8 cellular contexts compared by ENCODE assay signal in the genomic region with DNA sequence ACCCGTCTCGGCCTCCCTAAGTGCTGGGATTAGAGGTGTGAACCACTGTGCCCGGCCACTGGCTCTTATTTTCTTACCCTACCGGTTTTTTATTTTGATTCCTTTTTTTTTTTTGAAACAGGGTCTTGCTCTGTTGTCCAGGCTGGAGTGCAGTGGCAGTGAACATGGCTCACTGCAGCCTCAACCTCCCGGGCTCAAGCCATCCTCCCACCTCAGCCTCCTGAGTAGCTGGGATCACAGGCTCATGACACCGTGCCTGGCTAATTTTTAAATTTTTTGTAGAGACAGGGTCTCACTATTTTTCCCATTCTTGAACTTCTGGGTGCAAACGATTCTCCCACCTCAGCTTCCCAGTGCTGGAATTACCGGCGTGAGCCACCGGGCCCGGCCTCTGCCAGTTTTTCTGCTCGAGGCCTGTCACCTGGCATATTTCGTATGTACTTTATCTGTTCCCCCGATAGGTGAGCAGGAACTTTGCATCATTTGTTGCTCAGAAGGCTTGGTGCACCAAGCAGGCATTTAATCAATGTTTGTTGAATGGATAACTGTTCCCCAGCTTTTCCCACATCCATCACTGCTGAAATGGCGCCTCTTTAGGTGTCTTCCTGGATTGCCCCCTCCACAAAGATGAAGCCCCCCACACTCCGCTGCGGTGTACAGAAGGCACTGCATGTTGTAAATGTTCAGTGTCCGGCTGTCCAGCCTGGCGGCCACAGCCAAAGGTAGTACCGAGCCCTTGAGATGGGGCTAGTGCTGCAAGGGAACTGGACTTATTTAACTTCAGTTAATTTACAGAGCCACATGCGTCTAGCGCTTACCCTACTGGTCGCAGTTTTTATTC. TPM values are rescaled to one million over a fixed set of nuclear protein-coding genes. Genes with fewer than 3 reads are reported as not detected.
DNase-seq lines count a peak whose midpoint lies in the region; ATAC-seq and TF ChIP-seq lines count a peak whose summit lies in the region.

No MANE protein-coding gene starts in this region.

- no peaks in the 10 kb centered on the region for H3K9me3 Mint-ChIP-seq in activated CD4-positive, alpha-beta memory T cell treated with anti-CD3 and anti-CD28 coated beads, Interleukin-2, amount 10 ng/mL, durations not matched to agents 7 days and 5 days

- H3K27me3 Mint-ChIP-seq in activated CD4-positive, alpha-beta memory T cell treated with anti-CD3 and anti-CD28 coated beads, Interleukin-2, amount 10 ng/mL, durations not matched to agents 7 days and 5 days = no peaks in the 10 kb centered on the region

- TF ChIP-seq CTCF in HCT116 (IDR thresholded peaks at IDR 0.05 in 2 of 3, conservative IDR thresholded peaks at IDR 0.05 in 1 of 3; ENCODE audit: borderline replicate concordance in 1 of 3, insufficient read depth in 1 of 3, low read depth in 2 of 3, low read length in 2 of 3) = no peak

- peaks cover 20% of the 10 kb centered on the region for H3K4me1 Mint-ChIP-seq in activated CD4-positive, alpha-beta memory T cell treated with anti-CD3 and anti-CD28 coated beads, Interleukin-2, amount 10 ng/mL, durations not matched to agents 7 days and 5 days

- DNase-seq in HCT116 (ENCODE audit: low read depth, low spot score) = no peak
- no peak for DNase-seq in activated CD4-positive, alpha-beta memory T cell treated with anti-CD3 and anti-CD28 coated beads, Interleukin-2, amount 10 ng/mL, durations not matched to agents 7 days and 5 days
- peak; percentile 20 for DNase-seq in left ventricle myocardium superior
- no peak for DNase-seq in glomerular visceral epithelial cell (ENCODE audit: extremely low spot score)
- no peak for DNase-seq in amniotic stem cell (lab: John Stamatoyannopoulos, UW)
- no peak for DNase-seq in NCI-H2029 (lab: John Stamatoyannopoulos, UW)

- peak overlapping the region; percentile 95 for H3K4me2 ChIP-seq in HCT116 (ENCODE audit: low read length)
- peak overlapping the region; percentile 96 for H3K4me2 ChIP-seq in skeletal muscle satellite cell (ENCODE audit: low read length)

- H3K36me3 ChIP-seq in HCT116 (ENCODE audit: control insufficient read depth in 1 of 2, insufficient read depth in 2 of 2, low read length in 2 of 2) (peaks cover 0 to 19% of the 10 kb centered on the region in 2 experiments; a peak in 3 of 4 replicates), skeletal muscle satellite cell (ENCODE audit: insufficient read depth, low read length) (peaks cover 23% of the 10 kb centered on the region)

- intact Hi-C loops in HCT116 (cut with micrococcal nuclease) = no loop called here
- intact Hi-C loops in left ventricle myocardium superior (cut with micrococcal nuclease) = no loop called here

- BruUV-seq in HCT116 (replicated peaks; lab: Mats Ljungman, UMichigan) = TSS peak; percentile 96

- no peak for TF ChIP-seq POLR2A in HCT116 (IDR thresholded peaks at IDR 0.05; ENCODE audit: borderline replicate concordance, extremely low read depth, insufficient read depth, insufficient read length)

- peaks cover 2% of the 10 kb centered on the region for H3K36me3 Mint-ChIP-seq in activated CD4-positive, alpha-beta memory T cell treated with anti-CD3 and anti-CD28 coated beads, Interleukin-2, amount 10 ng/mL, durations not matched to agents 7 days and 5 days (ENCODE audit: low read depth)

- ATAC-seq in HCT116 (no peak), left ventricle myocardium superior (no peak), HG03432 (IDR thresholded peaks at IDR 0.05; ENCODE audit: unreplicated experiment) (no peak)

- no peaks in the 10 kb centered on the region for H4K20me1 ChIP-seq in HCT116 (ENCODE audit: insufficient read depth)

- peak overlapping the region; percentile 94 for H3K27ac Mint-ChIP-seq in activated CD4-positive, alpha-beta memory T cell treated with anti-CD3 and anti-CD28 coated beads, Interleukin-2, amount 10 ng/mL, durations not matched to agents 7 days and 5 days

- peak overlapping the region; percentile 45 for H3K27ac ChIP-seq in HCT116 (ENCODE audit: low read depth, low read length)

- H3K27me3 ChIP-seq in HCT116 (ENCODE audit: insufficient read depth, low read length) (no peaks in the 10 kb centered on the region), skeletal muscle satellite cell (ENCODE audit: control insufficient read depth, insufficient read depth, low read length) (no peaks in the 10 kb centered on the region)

- H3K4me3 Mint-ChIP-seq in activated CD4-positive, alpha-beta memory T cell treated with anti-CD3 and anti-CD28 coated beads, Interleukin-2, amount 10 ng/mL, durations not matched to agents 7 days and 5 days = peak overlapping the region; percentile 94

- TF ChIP-seq RAD21 in HCT116 (IDR thresholded peaks at IDR 0.05; ENCODE audit: low read depth) = no peak

- CTCF ChIA-PET in HCT116 (lab: Charles Lee) = no interaction called here
- CTCF ChIA-PET in activated CD4-positive, alpha-beta memory T cell treated with anti-CD3 and anti-CD28 coated beads, Interleukin-2, amount 10 ng/mL, durations not matched to agents 7 days and 5 days (lab: Charles Lee) = interaction anchor here (1.6 kb wide), 1 partner anchor 214 kb away, joined by 4 read pairs; a partner anchor contains a TSS

- RAD21 ChIA-PET in HCT116 (lab: Charles Lee; ENCODE audit: low non-redundant PET in 1 of 2, low total read pairs in 2 of 2, uncharacterized antibody in 2 of 2, unreplicated experiment in 2 of 2) = no interaction called here

- no peaks in the 10 kb centered on the region for H3K9me3 ChIP-seq in HCT116 (ENCODE audit: control insufficient read depth in 1 of 2, insufficient read depth in 1 of 2, low read depth in 1 of 2, low read length in 2 of 2)
- H3K9me3 ChIP-seq in skeletal muscle satellite cell (replicated peaks; ENCODE audit: low read length) = no peaks in the 10 kb centered on the region

- POLR2A ChIA-PET in HCT116 (lab: Charles Lee) = no interaction called here
- POLR2A ChIA-PET in activated CD4-positive, alpha-beta memory T cell treated with anti-CD3 and anti-CD28 coated beads, Interleukin-2, amount 10 ng/mL, durations not matched to agents 7 days and 5 days (lab: Charles Lee) = interaction anchor here (0.9 to 2.3 kb wide), 9 partner anchors 9 to 119 kb away, joined by 3 to 22 read pairs (median 5); a partner anchor contains a TSS

- peaks cover 38% of the 10 kb centered on the region for H3K79me2 ChIP-seq in HCT116 (ENCODE audit: insufficient read depth, low read length)

- H3K4me3 ChIP-seq in HCT116 (replicated peaks in 1 of 2; ENCODE audit: low read depth in 1 of 2, low read length in 2 of 2) (peak overlapping the region; percentile 35 to 91), skeletal muscle satellite cell (ENCODE audit: low read length) (peak overlapping the region; percentile 83)

- H2AFZ ChIP-seq in HCT116 (ENCODE audit: low read depth, low read length, poor library complexity, severe bottlenecking) = peak overlapping the region; percentile 90

- H3K4me1 ChIP-seq in HCT116 (ENCODE audit: control insufficient read depth in 1 of 2, insufficient read depth in 2 of 2, low read length in 2 of 2) (peaks cover 10 to 17% of the 10 kb centered on the region in 2 experiments), skeletal muscle satellite cell (ENCODE audit: control insufficient read depth, insufficient read depth, low read length) (peaks cover 20% of the 10 kb centered on the region)

- peak overlapping the region; percentile 96 for H3K9ac ChIP-seq in HCT116 (ENCODE audit: low read length)
- H3K9ac ChIP-seq in skeletal muscle satellite cell (ENCODE audit: low read depth, low read length) = peak overlapping the region; percentile 92

- no peaks in the 10 kb centered on the region for H3K9me2 ChIP-seq in HCT116 (ENCODE audit: insufficient read depth)

TF ChIP-seq in HCT116, 20 proteins besides CTCF, POLR2A, EP300 and RAD21:
- TF ChIP-seq ZFX (IDR thresholded peaks at IDR 0.05) = no peak
- TF ChIP-seq, protein P1, sequence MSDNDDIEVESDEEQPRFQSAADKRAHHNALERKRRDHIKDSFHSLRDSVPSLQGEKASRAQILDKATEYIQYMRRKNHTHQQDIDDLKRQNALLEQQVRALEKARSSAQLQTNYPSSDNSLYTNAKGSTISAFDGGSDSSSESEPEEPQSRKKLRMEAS (IDR thresholded peaks at IDR 0.05) = no peak

RNA-seq across cellular contexts. Expression of a gene that starts 0.9 kb away (rescaled TPM):
- total RNA-seq in HCT116 (2021; ENCODE audit: unreplicated experiment) = 74.3 TPM
- 31.5 and 34.6 TPM in 2 replicates for polyA plus RNA-seq in HCT116 (2012)
- 10 to 100 TPM; 49.4 to 51.9 TPM for total RNA-seq in activated CD4-positive, alpha-beta memory T cell treated with anti-CD3 and anti-CD28 coated beads, Interleukin-2, amount 10 ng/mL, durations not matched to agents 7 days and 5 days
- total RNA-seq in left ventricle myocardium superior = 21.6 TPM
- total RNA-seq in skeletal muscle satellite cell (2012; rRNA removed) = 21.5 and 27.7 TPM in 2 replicates

RNA-seq across cellular contexts. Expression of a gene that starts 3.6 kb away (rescaled TPM):
- total RNA-seq in HCT116 (2021; ENCODE audit: unreplicated experiment) (not detected), left ventricle myocardium superior (not detected)
- not detected in 2 replicates for polyA plus RNA-seq in HCT116 (2012)
- total RNA-seq in activated CD4-positive, alpha-beta memory T cell treated with anti-CD3 and anti-CD28 coated beads, Interleukin-2, amount 10 ng/mL, durations not matched to agents 7 days and 5 days = not detected
- under 0.01 TPM in 2 replicates for total RNA-seq in skeletal muscle satellite cell (2012; rRNA removed)

RNA-seq across cellular contexts. Expression of a gene that starts 17.5 kb away (rescaled TPM):
- total RNA-seq in HCT116 (2021; ENCODE audit: unreplicated experiment) (64.0 TPM), left ventricle myocardium superior (53.2 TPM)
- polyA plus RNA-seq in HCT116 (2012) = 34.9 and 46.7 TPM in 2 replicates
- 10 to 100 TPM; 44.2 to 49.4 TPM for total RNA-seq in activated CD4-positive, alpha-beta memory T cell treated with anti-CD3 and anti-CD28 coated beads, Interleukin-2, amount 10 ng/mL, durations not matched to agents 7 days and 5 days
- total RNA-seq in skeletal muscle satellite cell (2012; rRNA removed) = 64.7 and 68.4 TPM in 2 replicates

RNA-seq across cellular contexts. Expression of a gene that starts 41.2 kb away (rescaled TPM):
- total RNA-seq in HCT116 (2021; ENCODE audit: unreplicated experiment) (0.22 TPM), left ventricle myocardium superior (28.8 TPM)
- 0.09 and 0.19 TPM in 2 replicates for polyA plus RNA-seq in HCT116 (2012)
- total RNA-seq in activated CD4-positive, alpha-beta memory T cell treated with anti-CD3 and anti-CD28 coated beads, Interleukin-2, amount 10 ng/mL, durations not matched to agents 7 days and 5 days = 10 to 100 TPM; 42.9 to 43.5 TPM
- total RNA-seq in skeletal muscle satellite cell (2012; rRNA removed) = 12.9 and 15.7 TPM in 2 replicates

RNA-seq across cellular contexts. Expression of a gene that starts 47.9 kb away (rescaled TPM):
- total RNA-seq in HCT116 (2021; ENCODE audit: unreplicated experiment) (1.7 TPM), left ventricle myocardium superior (1.6 TPM)
- polyA plus RNA-seq in HCT116 (2012) = 0.31 and 0.34 TPM in 2 replicates
- total RNA-seq in activated CD4-positive, alpha-beta memory T cell treated with anti-CD3 and anti-CD28 coated beads, Interleukin-2, amount 10 ng/mL, durations not matched to agents 7 days and 5 days = 1 to 10 TPM; 1.6 to 2.2 TPM
- 0.25 and 1.1 TPM in 2 replicates for total RNA-seq in skeletal muscle satellite cell (2012; rRNA removed)
